In the genomic region with DNA sequence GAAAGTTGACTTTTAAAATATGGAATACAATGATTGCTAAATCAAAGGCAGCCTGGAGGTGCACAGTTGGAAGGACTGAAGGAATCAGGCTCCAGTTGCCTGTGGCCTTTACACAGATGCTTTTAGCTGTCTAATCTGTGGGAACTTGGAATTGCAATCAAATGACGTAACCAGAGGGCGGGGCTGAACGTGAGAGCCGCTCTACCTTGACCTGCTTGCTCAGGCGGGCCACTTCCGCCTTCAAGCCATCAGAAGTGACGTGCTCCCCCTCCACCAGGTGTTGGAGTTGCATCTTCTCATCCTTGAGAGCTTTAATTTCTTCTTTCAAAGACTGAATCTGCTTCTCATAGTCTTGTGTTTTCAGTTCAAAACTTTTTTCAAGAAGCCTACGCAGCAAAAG, we compare ENCODE assay signal across 12 cellular contexts. TPM values are rescaled to one million over a fixed set of nuclear protein-coding genes. Genes with fewer than 3 reads are reported as not detected.
DNase-seq lines count a peak whose midpoint lies in the region; ATAC-seq and TF ChIP-seq lines count a peak whose summit lies in the region.
"Had no signal": no experiment of that assay in that cellular context is flagged by ENCODE, and none has a peak within 500 bp of the region (broad histone marks: within the 10 kb centered on the region; RNA-seq: fewer than 3 reads in every experiment).

No MANE protein-coding gene starts in this region.

- H3K4me1 Mint-ChIP-seq in naive thymus-derived CD4-positive, alpha-beta T cell: peaks cover 14 to 27% (median 22%) of the 10 kb centered on the region in 7 donors

- H3K36me3 Mint-ChIP-seq in naive thymus-derived CD4-positive, alpha-beta T cell: no peaks in the 10 kb centered on the region

- H3K27ac Mint-ChIP-seq in naive thymus-derived CD4-positive, alpha-beta T cell: no peak overlapping the region

- peak; percentile 22 for ATAC-seq in naive thymus-derived CD4-positive, alpha-beta T cell
- no peak for ATAC-seq in HG03095 (IDR thresholded peaks at IDR 0.05; ENCODE audit: unreplicated experiment)
- ATAC-seq: gastroesophageal sphincter had no signal

- POLR2A ChIA-PET in naive thymus-derived CD4-positive, alpha-beta T cell (lab: Charles Lee): no interaction called here

- H3K4me3 Mint-ChIP-seq in naive thymus-derived CD4-positive, alpha-beta T cell: no peak overlapping the region

- intact Hi-C loops in colonic mucosa (cut with DNase I): no loop called here
- intact Hi-C loops in naive thymus-derived CD4-positive, alpha-beta T cell (cut with micrococcal nuclease): loop anchor here (5.0 kb wide), 3 partner anchors 87 to 492 kb away; a partner anchor contains a TSS

- no peaks in the 10 kb centered on the region for H3K27me3 Mint-ChIP-seq in naive thymus-derived CD4-positive, alpha-beta T cell

- no peak for TF ChIP-seq CTCF in GM12864 (IDR thresholded peaks at IDR 0.05; ENCODE audit: low read depth, low read length, missing control alignments)
- no peak for TF ChIP-seq CTCF in colonic mucosa (IDR thresholded peaks at IDR 0.05)

- CTCF ChIA-PET in naive thymus-derived CD4-positive, alpha-beta T cell (lab: Charles Lee): interaction anchor here (0.8 to 2.5 kb wide), 4 partner anchors 28 to 65 kb away, joined by 6 to 16 read pairs (median 12); no protein-coding TSS in a partner anchor

- H3K4me1 ChIP-seq in colonic mucosa: no peaks in the 10 kb centered on the region
- peaks cover 0 to 7% of the 10 kb centered on the region in 2 donors for H3K4me1 ChIP-seq in naive thymus-derived CD4-positive, alpha-beta T cell (ENCODE audit: control insufficient read depth in 2 of 2, insufficient read depth in 2 of 2, low read length in 2 of 2)
- H3K4me1 ChIP-seq: gastroesophageal sphincter had no signal

- DNase-seq in GM12864 (ENCODE audit: low read depth): peak; percentile 56
- peak; percentile 26 for DNase-seq in HuH-7.5 (ENCODE audit: low spot score)
- DNase-seq in colonic mucosa: peak; percentile 87
- no peak for DNase-seq in naive thymus-derived CD4-positive, alpha-beta T cell
- DNase-seq in AG08395 (ENCODE audit: low spot score): no peak
- no peak for DNase-seq in COLO829 (ENCODE audit: low spot score)
- no peak for DNase-seq in effector CD8-positive, alpha-beta T cell (lab: John Stamatoyannopoulos, UW)
- DNase-seq: GDM1, NCI-H524 treated with DMSO at 0.1 percent for 48 hours, occipital lobe had no signal

- no peaks in the 10 kb centered on the region for H3K27me3 ChIP-seq in colonic mucosa
- H3K27me3 ChIP-seq in naive thymus-derived CD4-positive, alpha-beta T cell (ENCODE audit: control insufficient read depth in 2 of 2, insufficient read depth in 2 of 2, low read length in 2 of 2): no peaks in the 10 kb centered on the region
- H3K27me3 ChIP-seq: gastroesophageal sphincter had no signal

- H3K9ac ChIP-seq in colonic mucosa (ENCODE audit: low read depth in 2 of 2, low read length in 2 of 2): no peak overlapping the region

- H3K36me3 ChIP-seq in colonic mucosa: no peaks in the 10 kb centered on the region
- H3K36me3 ChIP-seq in naive thymus-derived CD4-positive, alpha-beta T cell (ENCODE audit: control insufficient read depth in 2 of 3, insufficient read depth in 3 of 3, low read length in 3 of 3): no peaks in the 10 kb centered on the region

- no peak overlapping the region for H3K4me3 ChIP-seq in GM12864 (ENCODE audit: low read depth, low read length)
- H3K4me3 ChIP-seq in colonic mucosa: no peak overlapping the region
- H3K4me3 ChIP-seq in naive thymus-derived CD4-positive, alpha-beta T cell (ENCODE audit: low read length): no peak overlapping the region
- H3K4me3 ChIP-seq: gastroesophageal sphincter had no signal

- no peaks in the 10 kb centered on the region for H3K9me3 Mint-ChIP-seq in naive thymus-derived CD4-positive, alpha-beta T cell

- H3K9me3 ChIP-seq in colonic mucosa: no peaks in the 10 kb centered on the region
- no peaks in the 10 kb centered on the region for H3K9me3 ChIP-seq in naive thymus-derived CD4-positive, alpha-beta T cell (ENCODE audit: control insufficient read depth in 2 of 3, low read length in 3 of 3)
- H3K9me3 ChIP-seq: gastroesophageal sphincter had no signal

- peak overlapping the region; percentile 61 for H3K27ac ChIP-seq in colonic mucosa
- no peak overlapping the region for H3K27ac ChIP-seq in naive thymus-derived CD4-positive, alpha-beta T cell (ENCODE audit: low read depth, low read length)
- H3K27ac ChIP-seq: gastroesophageal sphincter had no signal

RNA-seq across cellular contexts. Expression of a gene that starts 37.7 kb away (rescaled TPM):
- 1 to 10 TPM; 6.0 to 7.9 TPM for total RNA-seq in colonic mucosa
- 10 to 100 TPM; 35.9 to 80.0 (median 50.7) TPM for total RNA-seq in naive thymus-derived CD4-positive, alpha-beta T cell
- 10 to 100 TPM; 35.1 to 49.0 TPM for polyA plus RNA-seq in naive thymus-derived CD4-positive, alpha-beta T cell

Comparison
In these comparisons a context has a peak if more than half of its experiments do, and no peak if none do; other contexts are left out.
1. DNase-seq: peak in GM12864 (single experiment), HuH-7.5 (single experiment) and colonic mucosa (single experiment); none in naive thymus-derived CD4-positive, alpha-beta T cell (0 of 9), AG08395 (single experiment), COLO829 (single experiment) and effector CD8-positive, alpha-beta T cell (single experiment).
2. RNA of a gene that starts 37.7 kb away (total RNA-seq): 35.9 to 80.0 TPM in naive thymus-derived CD4-positive, alpha-beta T cell; 6.0 to 7.9 TPM in colonic mucosa; every median in the first group is over 4 times any median in the second.